Comparison of ENCODE assay signal across 16 cellular contexts in genomic region chrX:776529-777230, GRCh38.
A peak's percentile ranks its signal among the peaks of the same experiment; 100 is the strongest.
DNase-seq lines count a peak whose midpoint lies in the region; ATAC-seq and TF ChIP-seq lines count a peak whose summit lies in the region.
"Had no signal": no experiment of that assay in that cellular context is flagged by ENCODE, and none has a peak within 500 bp of the region (broad histone marks: within the 10 kb centered on the region; RNA-seq: fewer than 3 reads in every experiment).

No MANE protein-coding gene starts in this region.

- no peaks in the 10 kb centered on the region for H3K27me3 ChIP-seq in PC-9 (ENCODE audit: insufficient read depth, low read depth)
- H3K27me3 ChIP-seq in spleen (replicated peaks in 1 of 7): peaks cover 0 to 4% (median 0%) of the 10 kb centered on the region in 7 donors
- peaks cover 5% of the 10 kb centered on the region for H3K27me3 ChIP-seq in upper lobe of right lung
- H3K27me3 ChIP-seq: BLaER1 treated with 17β-estradiol and CSF1 and Interleukin-3, amounts not matched to agents 10 nM and 100 nM had no signal

- WGBS in spleen, 5 donors: 76 to 82% (median 81%) methylated on average over 14 of the region's 14 CpGs

- H3K9me2 ChIP-seq in PC-9 (ENCODE audit: insufficient read depth): no peaks in the 10 kb centered on the region
- H3K9me2 ChIP-seq: SK-N-SH had no signal

- ATAC-seq in HG03196 (IDR thresholded peaks at IDR 0.05; ENCODE audit: unreplicated experiment) (no peak), upper lobe of right lung (no peak)
- ATAC-seq: CD8-positive, alpha-beta T cell had no signal

- no peaks in the 10 kb centered on the region for H3F3A ChIP-seq in PC-9 (ENCODE audit: insufficient read depth, low read depth)

- POLR2A ChIA-PET in PC-9 (lab: Charles Lee; ENCODE audit: unreplicated experiment): no interaction called here

- DNase-seq in ELF-1 (ENCODE audit: low read depth, low spot score): peak; percentile 58
- peak; percentile 58 to 80 for DNase-seq in PC-9
- peak; percentile 67 for DNase-seq in islet precursor cell
- DNase-seq in spleen: peak; percentile 11
- no peak for DNase-seq in upper lobe of right lung
- no peak for DNase-seq in NK-92 treated with Interleukin-12 subunit alpha and Interleukin-12 subunit beta, amount 100 ng/mL, for 24 hours (lab: John Stamatoyannopoulos, UW)
- DNase-seq: CD8-positive, alpha-beta T cell; HFFc6; MV-4-11; NCI-H1694 treated with DMSO at 0.1 percent for 48 hours; NCI-H510A; NCI-H748 treated with DMSO at 0.1 percent for 48 hours; SHP77 treated with DMSO at 0.1 percent for 48 hours; SK-N-SH had no signal

- no peaks in the 10 kb centered on the region for H3K36me3 ChIP-seq in PC-9 (ENCODE audit: low read depth)
- H3K36me3 ChIP-seq in spleen: no peaks in the 10 kb centered on the region
- no peaks in the 10 kb centered on the region for H3K36me3 ChIP-seq in upper lobe of right lung
- H3K36me3 ChIP-seq: BLaER1 treated with 17β-estradiol and CSF1 and Interleukin-3, amounts not matched to agents 10 nM and 100 nM had no signal

- no peaks in the 10 kb centered on the region; the same call in 1 of the 2 replicates for H3K4me1 ChIP-seq in PC-9 (replicated peaks; ENCODE audit: insufficient read depth)
- no peaks in the 10 kb centered on the region for H3K4me1 ChIP-seq in spleen
- no peaks in the 10 kb centered on the region for H3K4me1 ChIP-seq in upper lobe of right lung
- H3K4me1 ChIP-seq: BLaER1 treated with 17β-estradiol and CSF1 and Interleukin-3, amounts not matched to agents 10 nM and 100 nM had no signal

- TF ChIP-seq CTCF in PC-9 (conservative IDR thresholded peaks at IDR 0.05) (no peak), spleen (IDR thresholded peaks at IDR 0.05 in 8 of 11, conservative IDR thresholded peaks at IDR 0.05 in 3 of 11) (no peak), upper lobe of right lung (IDR thresholded peaks at IDR 0.05) (no peak)

- no peaks in the 10 kb centered on the region for H3K79me2 ChIP-seq in PC-9 (ENCODE audit: low read depth)

- intact Hi-C loops in PC-9 (cut with micrococcal nuclease; ENCODE audit: unreplicated experiment): no loop called here
- intact Hi-C loops in spleen (cut with DNase I; ENCODE audit: low total_unique reads): no loop called here
- intact Hi-C loops in upper lobe of right lung (cut with DNase I): no loop called here

- no peaks in the 10 kb centered on the region for H4K20me1 ChIP-seq in PC-9 (ENCODE audit: insufficient read depth)
- H4K20me1 ChIP-seq: BLaER1 treated with 17β-estradiol and CSF1 and Interleukin-3, amounts not matched to agents 10 nM and 100 nM had no signal

- peak overlapping the region; percentile 53 for H3K4me2 ChIP-seq in PC-9
- H3K4me2 ChIP-seq: BLaER1 treated with 17β-estradiol and CSF1 and Interleukin-3, amounts not matched to agents 10 nM and 100 nM; SK-N-SH had no signal

- no peak for TF ChIP-seq POLR2A in spleen (IDR thresholded peaks at IDR 0.05)

- no TSS peak for BruUV-seq in PC-9 (replicated peaks; lab: Mats Ljungman, UMichigan)

- H3K9me3 ChIP-seq in PC-9 (ENCODE audit: insufficient read depth, low read depth) (no peaks in the 10 kb centered on the region), spleen (peaks cover 0 to 10% (median 0%) of the 10 kb centered on the region in 8 donors), upper lobe of right lung (no peaks in the 10 kb centered on the region)
- H3K9me3 ChIP-seq: BLaER1 treated with 17β-estradiol and CSF1 and Interleukin-3, amounts not matched to agents 10 nM and 100 nM; SK-N-SH had no signal

- H3K4me3 ChIP-seq in PC-9 (no peak overlapping the region), spleen (no peak overlapping the region), upper lobe of right lung (no peak overlapping the region)
- H3K4me3 ChIP-seq: BLaER1 treated with 17β-estradiol and CSF1 and Interleukin-3, amounts not matched to agents 10 nM and 100 nM had no signal

- H3K27ac ChIP-seq in PC-9: no peak overlapping the region
- no peak overlapping the region for H3K27ac ChIP-seq in spleen
- no peak overlapping the region for H3K27ac ChIP-seq in upper lobe of right lung
- H3K27ac ChIP-seq: BLaER1 treated with 17β-estradiol and CSF1 and Interleukin-3, amounts not matched to agents 10 nM and 100 nM had no signal

- CTCF ChIA-PET in PC-9 (lab: Charles Lee): no interaction called here

- no peak overlapping the region for H2AFZ ChIP-seq in PC-9

Comparison
In these comparisons a context has a peak if more than half of its experiments do, and no peak if none do; other contexts are left out.
1. DNase-seq: peak in ELF-1 (single experiment), PC-9 (2 of 2), islet precursor cell (single experiment) and spleen (single experiment); none in upper lobe of right lung (single experiment) and NK-92 treated with Interleukin-12 subunit alpha and Interleukin-12 subunit beta, amount 100 ng/mL, for 24 hours (single experiment).